ENCODE assay signal across 16 cellular contexts in the genomic region with DNA sequence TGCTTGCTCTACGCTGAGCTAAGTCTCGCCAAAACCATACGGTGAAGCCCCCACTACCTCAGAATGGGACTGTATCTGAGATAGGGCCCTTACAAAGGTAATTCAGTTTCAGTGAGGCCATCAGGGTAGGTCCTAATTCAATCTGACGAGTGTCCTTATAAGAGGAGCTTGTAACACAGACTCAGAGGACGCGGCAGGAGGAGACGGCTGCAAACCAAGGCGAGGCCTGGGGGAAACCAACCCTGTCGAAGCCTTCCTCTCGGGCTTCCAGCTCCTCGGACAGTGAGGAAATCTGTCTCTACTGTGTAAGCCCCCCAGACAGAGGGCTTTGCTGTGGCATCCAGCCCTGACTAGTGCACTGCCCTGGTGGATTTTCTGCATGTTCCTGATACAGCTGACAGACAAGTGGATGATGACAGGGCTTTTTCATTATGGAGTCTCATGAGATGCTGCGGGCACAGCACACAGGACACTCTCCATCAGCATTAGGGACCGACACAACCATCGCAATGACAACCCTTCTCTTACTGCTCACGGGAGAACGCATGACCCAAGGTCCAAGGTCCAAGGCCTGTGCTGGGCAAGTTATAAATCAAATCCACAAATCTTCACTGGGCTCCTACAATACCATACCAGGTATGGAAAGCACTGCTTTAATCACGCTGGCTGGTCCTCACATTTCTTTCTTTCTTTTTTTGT.
"Had no signal": no experiment of that assay in that cellular context is flagged by ENCODE, and none has a peak within 500 bp of the region (broad histone marks: within the 10 kb centered on the region; RNA-seq: fewer than 3 reads in every experiment).

No MANE protein-coding gene starts in this region.

- H3K9ac ChIP-seq: neural progenitor cell had no signal

- H3K27me3 Mint-ChIP-seq: dendritic cell treated with granulocyte-macrophage colony-stimulating factor and Interleukin-4, amounts not matched to agents 40 ng/mL and 50 ng/mL, for 4 days had no signal

- H3K4me2 ChIP-seq: neural progenitor cell, smooth muscle cell had no signal

- H3K27ac Mint-ChIP-seq: activated T-cell treated with anti-CD3 and anti-CD28 coated beads, Interleukin-2, amount 50 U/mL, for 72 hours; dendritic cell treated with granulocyte-macrophage colony-stimulating factor and Interleukin-4, amounts not matched to agents 40 ng/mL and 50 ng/mL, for 4 days; neural progenitor cell; stimulated activated naive CD8-positive, alpha-beta T cell treated with anti-CD3 and anti-CD28 coated beads, Interleukin-15, Interleukin-2, amounts not matched to agents 100 ng/mL and 50 ng/mL, for 24 hours had no signal

- H3K27ac ChIP-seq: ascending aorta, breast epithelium, foreskin keratinocyte, neural progenitor cell, pancreas, testis, upper lobe of right lung had no signal

- DNase-seq: activated CD4-positive, CD25-positive, alpha-beta regulatory T cell treated with anti-CD3 and anti-CD28 coated beads, Interleukin-2, amount 50 U/mL, for 72 hours; activated T-cell treated with anti-CD3 and anti-CD28 coated beads, Interleukin-2, amount 50 U/mL, for 72 hours; effector memory CD4-positive, alpha-beta T cell; foreskin keratinocyte; T-helper 1 cell; T1000; testis; upper lobe of right lung had no signal

- H3K36me3 ChIP-seq: ascending aorta, breast epithelium, neural progenitor cell, pancreas, upper lobe of right lung had no signal

- H2AFZ ChIP-seq: neural progenitor cell had no signal

- H3K36me3 Mint-ChIP-seq: neural progenitor cell had no signal

- H3K9me3 Mint-ChIP-seq: activated T-cell treated with anti-CD3 and anti-CD28 coated beads, Interleukin-2, amount 50 U/mL, for 72 hours; dendritic cell treated with granulocyte-macrophage colony-stimulating factor and Interleukin-4, amounts not matched to agents 40 ng/mL and 50 ng/mL, for 4 days; stimulated activated naive CD8-positive, alpha-beta T cell treated with anti-CD3 and anti-CD28 coated beads, Interleukin-15, Interleukin-2, amounts not matched to agents 100 ng/mL and 50 ng/mL, for 24 hours had no signal

- ATAC-seq: activated T-cell treated with anti-CD3 and anti-CD28 coated beads, Interleukin-2, amount 50 U/mL, for 72 hours; foreskin keratinocyte; pancreas; SK-N-SH treated with all-trans-retinoic acid at 6 μM for 48 hours; upper lobe of right lung had no signal

- H3K27me3 ChIP-seq: ascending aorta, breast epithelium, foreskin keratinocyte, neural progenitor cell, pancreas, testis, upper lobe of right lung had no signal

- H3K4me3 ChIP-seq: ascending aorta, breast epithelium, neural progenitor cell, pancreas, smooth muscle cell, testis, upper lobe of right lung had no signal

- H3K9me3 ChIP-seq: ascending aorta, breast epithelium, pancreas, testis, upper lobe of right lung had no signal

- H3K4me3 Mint-ChIP-seq: activated T-cell treated with anti-CD3 and anti-CD28 coated beads, Interleukin-2, amount 50 U/mL, for 72 hours; dendritic cell treated with granulocyte-macrophage colony-stimulating factor and Interleukin-4, amounts not matched to agents 40 ng/mL and 50 ng/mL, for 4 days; neural progenitor cell; stimulated activated naive CD8-positive, alpha-beta T cell treated with anti-CD3 and anti-CD28 coated beads, Interleukin-15, Interleukin-2, amounts not matched to agents 100 ng/mL and 50 ng/mL, for 24 hours had no signal
